Comparison of ENCODE assay signal across 12 cellular contexts in genomic region chr9:83299556-83299955, GRCh38.
DNase-seq lines count a peak whose midpoint lies in the region; ATAC-seq and TF ChIP-seq lines count a peak whose summit lies in the region.
"Had no signal": no experiment of that assay in that cellular context is flagged by ENCODE, and none has a peak within 500 bp of the region (broad histone marks: within the 10 kb centered on the region; RNA-seq: fewer than 3 reads in every experiment).

No MANE protein-coding gene starts in this region.

- no peaks in the 10 kb centered on the region for H4K20me1 ChIP-seq in MM.1S (ENCODE audit: insufficient read depth, low read length)

- no peaks in the 10 kb centered on the region for H3K36me3 ChIP-seq in MM.1S (replicated peaks; ENCODE audit: insufficient read depth, low read length)

- no peak overlapping the region for H3K27ac ChIP-seq in MM.1S (ENCODE audit: low read length)
- H3K27ac ChIP-seq: KMS-11 had no signal

- no peak overlapping the region for H2AFZ ChIP-seq in MM.1S (ENCODE audit: low read length)

- H3K9ac ChIP-seq in MM.1S (ENCODE audit: low read length) = no peak overlapping the region
- H3K9ac ChIP-seq: KMS-11 had no signal

- peaks cover 29% of the 10 kb centered on the region for H3K27me3 Mint-ChIP-seq in nephron progenitor cell (ENCODE audit: low read depth, poor library complexity)
- H3K27me3 Mint-ChIP-seq: stimulated activated naive CD8-positive, alpha-beta T cell treated with anti-CD3 and anti-CD28 coated beads, Interleukin-15, Interleukin-2, amounts not matched to agents 100 ng/mL and 50 ng/mL, for 24 hours had no signal

- H3K9me3 Mint-ChIP-seq in nephron progenitor cell = no peaks in the 10 kb centered on the region
- H3K9me3 Mint-ChIP-seq: stimulated activated naive CD8-positive, alpha-beta T cell treated with anti-CD3 and anti-CD28 coated beads, Interleukin-15, Interleukin-2, amounts not matched to agents 100 ng/mL and 50 ng/mL, for 24 hours had no signal

- no peaks in the 10 kb centered on the region for H3K27me3 ChIP-seq in MM.1S (replicated peaks; ENCODE audit: insufficient read depth, low read length)

- H3K4me1 ChIP-seq in MM.1S (ENCODE audit: low read length) = no peaks in the 10 kb centered on the region

- H3K4me3 ChIP-seq in choroid plexus epithelial cell (ENCODE audit: low read depth, low read length) (no peak overlapping the region), MM.1S (ENCODE audit: low read length) (no peak overlapping the region)

- no peaks in the 10 kb centered on the region for H3K79me2 ChIP-seq in MM.1S (ENCODE audit: low read length)

- no peaks in the 10 kb centered on the region for H3K9me2 ChIP-seq in MM.1S (replicated peaks; ENCODE audit: insufficient read depth, low read length)

- no peak for TF ChIP-seq CTCF in choroid plexus epithelial cell (conservative IDR thresholded peaks at IDR 0.05; ENCODE audit: low read depth, low read length)
- no peak for TF ChIP-seq CTCF in nephron progenitor cell (IDR thresholded peaks at IDR 0.05)
- TF ChIP-seq CTCF in MM.1S (IDR thresholded peaks at IDR 0.05; ENCODE audit: low read length) = no peak

- no peaks in the 10 kb centered on the region for H3F3A ChIP-seq in MM.1S (ENCODE audit: insufficient read depth, low read length)

- peaks cover 34% of the 10 kb centered on the region for H3K4me1 Mint-ChIP-seq in nephron progenitor cell

- H3K36me3 Mint-ChIP-seq in nephron progenitor cell (ENCODE audit: low read depth) = no peaks in the 10 kb centered on the region

- in situ Hi-C loops in G401 (cut with HindIII; ENCODE audit: low sequenced_read_pairs) = no loop called here

- H3K27ac Mint-ChIP-seq in nephron progenitor cell = peak overlapping the region; percentile 41
- H3K27ac Mint-ChIP-seq: stimulated activated naive CD8-positive, alpha-beta T cell treated with anti-CD3 and anti-CD28 coated beads, Interleukin-15, Interleukin-2, amounts not matched to agents 100 ng/mL and 50 ng/mL, for 24 hours had no signal

- no peak for ATAC-seq in HG03378 (IDR thresholded peaks at IDR 0.05; ENCODE audit: unreplicated experiment)

- H3K4me3 Mint-ChIP-seq in nephron progenitor cell = peak overlapping the region; percentile 6
- H3K4me3 Mint-ChIP-seq: stimulated activated naive CD8-positive, alpha-beta T cell treated with anti-CD3 and anti-CD28 coated beads, Interleukin-15, Interleukin-2, amounts not matched to agents 100 ng/mL and 50 ng/mL, for 24 hours had no signal

- H3K9me3 ChIP-seq in MM.1S (replicated peaks; ENCODE audit: insufficient read depth, low read length) = no peaks in the 10 kb centered on the region

- DNase-seq in ELR (ENCODE audit: low read depth) (peak; percentile 84), M059J (ENCODE audit: low read depth) (peak; percentile 96), choroid plexus epithelial cell (ENCODE audit: low read depth) (peak; percentile 52), nephron progenitor cell (peak; percentile 39), MM.1S (no peak), GM19240 (ENCODE audit: insufficient read length, low spot score) (no peak), G401 (ENCODE audit: low spot score) (no peak)
- DNase-seq: activated CD4-positive, CD25-positive, alpha-beta regulatory T cell; activated naive CD4-positive, alpha-beta T cell treated with Interleukin-2 at 50 U/mL for 16 hours had no signal

- no peak overlapping the region for H3K4me2 ChIP-seq in MM.1S (ENCODE audit: low read depth, low read length)
- H3K4me2 ChIP-seq: KMS-11 had no signal

Comparison
In these comparisons a context has a peak if more than half of its experiments do, and no peak if none do; other contexts are left out.
1. DNase-seq: peak in ELR (single experiment), M059J (single experiment), choroid plexus epithelial cell (single experiment) and nephron progenitor cell (single experiment); none in MM.1S (single experiment), GM19240 (single experiment) and G401 (single experiment).